ENCODE assay signal across 16 cellular contexts in genomic region chr11:64337538-64338249, GRCh38. TPM values are rescaled to one million over a fixed set of nuclear protein-coding genes. Genes with fewer than 3 reads are reported as not detected.
DNase-seq lines count a peak whose midpoint lies in the region; ATAC-seq, FAIRE-seq and TF ChIP-seq lines count a peak whose summit lies in the region.
"Had no signal": no experiment of that assay in that cellular context is flagged by ENCODE, and none has a peak within 500 bp of the region (broad histone marks: within the 10 kb centered on the region; RNA-seq: fewer than 3 reads in every experiment).

No MANE protein-coding gene starts in this region.

- no peak overlapping the region for H3K4ac ChIP-seq in trophoblast cell (ENCODE audit: low read depth, low read length)

- H4K91ac ChIP-seq in trophoblast cell (ENCODE audit: low read depth, low read length): no peak overlapping the region

- H3K4me1 ChIP-seq in GM12878 (ENCODE audit: control insufficient read depth, insufficient read depth, low read length) (peaks cover 33% of the 10 kb centered on the region), trophoblast cell (ENCODE audit: control insufficient read depth in 1 of 2, insufficient read depth in 2 of 2, low read length in 2 of 2) (peaks cover 10 to 13% of the 10 kb centered on the region in 2 experiments)

- SMC1A ChIA-PET in GM12878 (lab: Charles Lee; ENCODE audit: uncharacterized antibody, unreplicated experiment): interaction anchor here (1.7 to 2.5 kb wide), 2 partner anchors 18 to 20 kb away, joined by 9 to 12 read pairs; partner anchors contain the start of genes PRDX5 and TRMT112

- ATAC-seq in activated naive CD8-positive, alpha-beta T cell treated with anti-CD3 and anti-CD28 coated beads, Interleukin-2, amount 50 U/mL, for 24 hours: no peak
- no peak for ATAC-seq in GM12878
- no peak for ATAC-seq in stimulated activated effector memory CD8-positive, alpha-beta T cell treated with anti-CD3 and anti-CD28 coated beads, Interleukin-12 subunit alpha, Interleukin-12 subunit beta, amount 100 ng/mL, for 72 hours
- ATAC-seq: left lobe of liver had no signal

- no peak for TF ChIP-seq CTCF in GM12878 (IDR thresholded peaks at IDR 0.05 in 2 of 3, conservative IDR thresholded peaks at IDR 0.05 in 1 of 3; ENCODE audit: control insufficient read depth in 2 of 3, extremely low read depth in 1 of 3, insufficient read depth in 1 of 3, low read depth in 3 of 3, low read length in 3 of 3)

- FAIRE-seq in GM12878 (lab: Jason Lieb, UNC): no peak

- H2BK5ac ChIP-seq in trophoblast cell (ENCODE audit: low read depth, low read length, poor library complexity): no peak overlapping the region

- H2AFZ ChIP-seq in GM12878 (ENCODE audit: control insufficient read depth, low read depth, low read length) (no peak overlapping the region), trophoblast cell (ENCODE audit: insufficient read depth, low read length, poor library complexity) (no peak overlapping the region)

- H3K9ac ChIP-seq in GM12878 (ENCODE audit: control insufficient read depth, insufficient read depth, low read length): no peak overlapping the region
- no peak overlapping the region for H3K9ac ChIP-seq in trophoblast cell (ENCODE audit: low read length)

- no peaks in the 10 kb centered on the region for H3K27me3 Mint-ChIP-seq in activated naive CD8-positive, alpha-beta T cell
- no peaks in the 10 kb centered on the region for H3K27me3 Mint-ChIP-seq in activated naive CD8-positive, alpha-beta T cell treated with anti-CD3 and anti-CD28 coated beads, Interleukin-2, amount 50 U/mL, for 24 hours

- no peak overlapping the region for H3K18ac ChIP-seq in trophoblast cell (ENCODE audit: low read length)

- H3K4me3 ChIP-seq in GM12878: no peak overlapping the region
- no peak overlapping the region for H3K4me3 ChIP-seq in trophoblast cell (ENCODE audit: low read depth, low read length)
- H3K4me3 ChIP-seq: upper lobe of right lung had no signal

- H3K36me3 ChIP-seq in GM12878 (ENCODE audit: control insufficient read depth in 2 of 2, insufficient read depth in 2 of 2, low read length in 1 of 2) (no peaks in the 10 kb centered on the region; a peak in 1 of 4 replicates), trophoblast cell (ENCODE audit: control insufficient read depth in 1 of 2, insufficient read depth in 2 of 2, low read length in 2 of 2) (no peaks in the 10 kb centered on the region)
- H3K36me3 ChIP-seq: upper lobe of right lung had no signal

- H3K4me3 Mint-ChIP-seq in activated naive CD8-positive, alpha-beta T cell: peak overlapping the region; percentile 23
- H3K4me3 Mint-ChIP-seq in activated naive CD8-positive, alpha-beta T cell treated with anti-CD3 and anti-CD28 coated beads, Interleukin-2, amount 50 U/mL, for 24 hours: no peak overlapping the region
- peak overlapping the region; percentile 90 for H3K4me3 Mint-ChIP-seq in stimulated activated effector memory CD8-positive, alpha-beta T cell treated with anti-CD3 and anti-CD28 coated beads, Interleukin-12 subunit alpha, Interleukin-12 subunit beta, amount 100 ng/mL, for 72 hours
- H3K4me3 Mint-ChIP-seq: T-helper 1 cell treated with Interleukin-12 subunit alpha and Interleukin-12 subunit beta and Interleukin-4 antibody, amounts not matched to agents 30 μg/mL and 1 μg/mL, for 36 hours had no signal

- H3K27me3 ChIP-seq in GM12878 (replicated peaks in 1 of 2; ENCODE audit: control insufficient read depth in 2 of 2, insufficient read depth in 2 of 2, low read length in 1 of 2): no peaks in the 10 kb centered on the region
- H3K27me3 ChIP-seq in trophoblast cell (ENCODE audit: insufficient read depth, low read length): no peaks in the 10 kb centered on the region
- H3K27me3 ChIP-seq: upper lobe of right lung had no signal

- RAD21 ChIA-PET in GM12878 (lab: Charles Lee; ENCODE audit: unreplicated experiment): interaction anchor here (1.1 to 4.7 kb wide), 2 partner anchors 20 to 21 kb away, joined by 3 to 57 read pairs; partner anchors contain the start of genes PRDX5, RPS6KA4 and TRMT112

- POLR2A ChIA-PET in GM12878 (lab: Charles Lee): interaction anchor here (1.8 to 4.6 kb wide), 2 partner anchors 21 to 67 kb away, joined by 9 to 37 read pairs; partner anchors contain the start of genes PRDX5 and TRMT112

- H3K9me3 ChIP-seq in GM12878 (replicated peaks; ENCODE audit: control insufficient read depth, insufficient read depth, low read length) (no peaks in the 10 kb centered on the region), trophoblast cell (ENCODE audit: insufficient read depth, low read depth, low read length) (peaks cover 3% of the 10 kb centered on the region)
- H3K9me3 ChIP-seq: upper lobe of right lung had no signal

- no peak overlapping the region for H2BK12ac ChIP-seq in trophoblast cell (ENCODE audit: low read length)

- H4K8ac ChIP-seq in trophoblast cell (ENCODE audit: low read depth, low read length): no peak overlapping the region

- H3K4me1 Mint-ChIP-seq in activated naive CD8-positive, alpha-beta T cell (ENCODE audit: low read depth): peaks cover 39% of the 10 kb centered on the region
- peaks cover 43% of the 10 kb centered on the region for H3K4me1 Mint-ChIP-seq in activated naive CD8-positive, alpha-beta T cell treated with anti-CD3 and anti-CD28 coated beads, Interleukin-2, amount 50 U/mL, for 24 hours
- H3K4me1 Mint-ChIP-seq in stimulated activated effector memory CD8-positive, alpha-beta T cell treated with anti-CD3 and anti-CD28 coated beads, Interleukin-12 subunit alpha, Interleukin-12 subunit beta, amount 100 ng/mL, for 72 hours: peaks cover 45% of the 10 kb centered on the region

- H2AK5ac ChIP-seq in trophoblast cell (ENCODE audit: low read length): no peak overlapping the region

- no peak for DNase-seq in activated naive CD8-positive, alpha-beta T cell treated with anti-CD3 and anti-CD28 coated beads, Interleukin-2, amount 50 U/mL, for 24 hours
- no peak for DNase-seq in GM12878 (ENCODE audit: low read depth, low spot score)
- no peak for DNase-seq in stimulated activated effector memory CD8-positive, alpha-beta T cell treated with anti-CD3 and anti-CD28 coated beads, Interleukin-12 subunit alpha, Interleukin-12 subunit beta, amount 100 ng/mL, for 72 hours (ENCODE audit: low spot score in 2 of 2)
- DNase-seq in NCI-H526 treated with DMSO at 0.1 percent for 48 hours (lab: John Stamatoyannopoulos, UW): no peak
- DNase-seq in trophoblast cell: no peak
- DNase-seq: cerebellar nuclear complex; HCEC 1CT; hypothalamus; NCI-H2029 treated with DMSO at 0.1 percent for 48 hours; NCI-H748 treated with DMSO at 0.1 percent for 48 hours; RPMI8226; stimulated activated CD4-positive, alpha-beta T cell treated with anti-CD3 and anti-CD28 coated beads, Interleukin-2, amount 100 ng/mL, for 24 hours had no signal

- TF ChIP-seq POLR2A in GM12878 (IDR thresholded peaks at IDR 0.05; ENCODE audit: low read depth, low read length): no peak

- H2BK120ac ChIP-seq in trophoblast cell (ENCODE audit: insufficient read depth, low read length, poor library complexity): no peak overlapping the region

- TF ChIP-seq RAD21 in GM12878 (IDR thresholded peaks at IDR 0.05; ENCODE audit: insufficient read depth, low read depth, low read length): no peak

- no peaks in the 10 kb centered on the region for H3K9me3 Mint-ChIP-seq in activated naive CD8-positive, alpha-beta T cell (ENCODE audit: low read depth)
- H3K9me3 Mint-ChIP-seq in activated naive CD8-positive, alpha-beta T cell treated with anti-CD3 and anti-CD28 coated beads, Interleukin-2, amount 50 U/mL, for 24 hours: no peaks in the 10 kb centered on the region
- no peaks in the 10 kb centered on the region for H3K9me3 Mint-ChIP-seq in stimulated activated effector memory CD8-positive, alpha-beta T cell treated with anti-CD3 and anti-CD28 coated beads, Interleukin-12 subunit alpha, Interleukin-12 subunit beta, amount 100 ng/mL, for 72 hours
- H3K9me3 Mint-ChIP-seq: T-helper 1 cell treated with Interleukin-12 subunit alpha and Interleukin-12 subunit beta and Interleukin-4 antibody, amounts not matched to agents 30 μg/mL and 1 μg/mL, for 36 hours had no signal

- no peak overlapping the region for H3K4me2 ChIP-seq in GM12878 (ENCODE audit: control insufficient read depth, insufficient read depth)
- no peak overlapping the region for H3K4me2 ChIP-seq in trophoblast cell (ENCODE audit: low read length)

- whole genome bisulfite sequencing in GM12878 (ENCODE audit: insufficient coverage, insufficient replicate concordance, low lambda C conversion rate, missing lambda C conversion rate): 91% methylated on average over 8 of the region's 8 CpGs
- no CpG with 5 or more reads among the region's 8 CpGs for WGBS in trophoblast cell (ENCODE audit: extremely low coverage, insufficient coverage, insufficient read length)

- no peak for TF ChIP-seq EP300 in GM12878 (IDR thresholded peaks at IDR 0.05; ENCODE audit: borderline replicate concordance in 1 of 2, control insufficient read depth in 1 of 2, low read depth in 2 of 2, low read length in 2 of 2)

- H3K79me1 ChIP-seq in trophoblast cell (ENCODE audit: low read length): peaks cover 6% of the 10 kb centered on the region

- H3K27ac ChIP-seq in GM12878 (ENCODE audit: control insufficient read depth, insufficient read depth): no peak overlapping the region
- no peak overlapping the region for H3K27ac ChIP-seq in trophoblast cell (ENCODE audit: low read depth, low read length)
- H3K27ac ChIP-seq: upper lobe of right lung had no signal

- no peak overlapping the region for H3K23ac ChIP-seq in trophoblast cell (ENCODE audit: low read length)

- H4K20me1 ChIP-seq in GM12878 (ENCODE audit: control insufficient read depth, insufficient read depth): no peaks in the 10 kb centered on the region; the same call in 1 of the 2 replicates

- no peak overlapping the region for H4K12ac ChIP-seq in trophoblast cell (ENCODE audit: low read depth, low read length)

- H3K79me2 ChIP-seq in GM12878 (ENCODE audit: control insufficient read depth, insufficient read depth, low read length): peaks cover 24% of the 10 kb centered on the region
- H3K79me2 ChIP-seq in trophoblast cell (ENCODE audit: control insufficient read depth, insufficient read depth, low read length, poor library complexity): peaks cover 2% of the 10 kb centered on the region

- intact Hi-C loops in GM12878 (cut with micrococcal nuclease; ENCODE audit: unreplicated experiment): no loop called here

- no peak overlapping the region for H3K14ac ChIP-seq in trophoblast cell (ENCODE audit: low read length)

- BruUV-seq in GM12878 (replicated peaks; lab: Mats Ljungman, UMichigan): no TSS peak

- in situ Hi-C loops in GM12878 (cut with MboI): no loop called here

- no peaks in the 10 kb centered on the region for H3K36me3 Mint-ChIP-seq in activated naive CD8-positive, alpha-beta T cell
- H3K36me3 Mint-ChIP-seq in activated naive CD8-positive, alpha-beta T cell treated with anti-CD3 and anti-CD28 coated beads, Interleukin-2, amount 50 U/mL, for 24 hours (ENCODE audit: low read depth): peaks cover 6% of the 10 kb centered on the region
- H3K36me3 Mint-ChIP-seq in stimulated activated effector memory CD8-positive, alpha-beta T cell treated with anti-CD3 and anti-CD28 coated beads, Interleukin-12 subunit alpha, Interleukin-12 subunit beta, amount 100 ng/mL, for 72 hours: peaks cover 65% of the 10 kb centered on the region

- H3K27ac Mint-ChIP-seq in activated naive CD8-positive, alpha-beta T cell: peak overlapping the region; percentile 68
- no peak overlapping the region for H3K27ac Mint-ChIP-seq in activated naive CD8-positive, alpha-beta T cell treated with anti-CD3 and anti-CD28 coated beads, Interleukin-2, amount 50 U/mL, for 24 hours
- peak overlapping the region; percentile 29 for H3K27ac Mint-ChIP-seq in stimulated activated effector memory CD8-positive, alpha-beta T cell treated with anti-CD3 and anti-CD28 coated beads, Interleukin-12 subunit alpha, Interleukin-12 subunit beta, amount 100 ng/mL, for 72 hours
- H3K27ac Mint-ChIP-seq: T-helper 1 cell treated with Interleukin-12 subunit alpha and Interleukin-12 subunit beta and Interleukin-4 antibody, amounts not matched to agents 30 μg/mL and 1 μg/mL, for 36 hours had no signal

- CTCF ChIA-PET in GM12878 (lab: Yijun Ruan, JAX): interaction anchor here (0.7 to 14.7 kb wide), 5 partner anchors 18 to 596 kb away, joined by 3 to 228 read pairs (median 3); partner anchors contain the start of genes PRDX5 and TRMT112

RNA-seq across cellular contexts. Expression of gene CCDC88B, which starts 2.3 kb away (rescaled TPM):
- 51.8 and 63.6 TPM in 2 replicates for total RNA-seq in GM12878 (2013; cell fraction: nucleolus; rRNA removed)
- 38.7 and 41.6 TPM in 2 replicates for total RNA-seq in GM12878 (2014; rRNA removed)
- 18.9 and 21.8 TPM in 2 replicates for total RNA-seq in GM12878 (2014; rRNA removed; fragmentation: Illumina TruSeq; extraction: Trizol)
- 55.5 and 66.0 TPM in 2 replicates for total RNA-seq in GM12878 (2021)
- 32.3 TPM for polyA plus RNA-seq in GM12878 (2011; ENCODE audit: low read depth)
- polyA plus RNA-seq in GM12878 (2011; rRNA removed): 8.7 and 18.2 TPM in 2 replicates
- polyA plus RNA-seq in GM12878 (2011; cell fraction: cytosol; rRNA removed): 19.2 and 34.6 TPM in 2 replicates
- polyA plus RNA-seq in GM12878 (2011; cell fraction: nucleus; rRNA removed): 125 and 191 TPM in 2 replicates
- polyA plus RNA-seq in GM12878 (2012): 63.0 and 81.8 TPM in 2 replicates
- 5.0 and 13.8 TPM in 2 replicates for polyA plus RNA-seq in GM12878 (2014; fragmentation: Illumina TruSeq; extraction: Trizol)
- polyA plus RNA-seq in GM12878 (2014; fragmentation: Nextera tagmentation; extraction: Ambion mirVana): 1 to 10 TPM in 1 of 2 experiments, under 1 TPM in 1; 0.24 to 2.8 TPM
- 55.2 and 66.0 TPM in 2 replicates for polyA plus RNA-seq in GM12878 (2014; rRNA removed)
- polyA plus RNA-seq in GM12878 (2016; fragmentation: Nextera tagmentation; extraction: Ambion mirVana): 10 to 100 TPM; 13.6 to 20.2 TPM
- polyA minus RNA-seq in GM12878 (2011; rRNA and poly(A)+ RNA removed): 3.9 and 13.7 TPM in 2 replicates
- 16.8 and 19.4 TPM in 2 replicates for polyA minus RNA-seq in GM12878 (2011; cell fraction: cytosol; rRNA and poly(A)+ RNA removed)
- polyA minus RNA-seq in GM12878 (2011; cell fraction: nucleus; rRNA and poly(A)+ RNA removed): 10.4 and 19.1 TPM in 2 replicates
- polyA plus RNA-seq in trophoblast cell (2013): 1.8 and 2.0 TPM in 2 replicates

RNA-seq across cellular contexts. Expression of gene PRDX5, which starts 19.8 kb away (rescaled TPM):
- 10.4 and 10.9 TPM in 2 replicates for total RNA-seq in GM12878 (2013; cell fraction: nucleolus; rRNA removed)
- total RNA-seq in GM12878 (2014; rRNA removed) (238 and 248 TPM in 2 replicates), GM12878 (2014; rRNA removed; fragmentation: Illumina TruSeq; extraction: Trizol) (198 and 206 TPM in 2 replicates), GM12878 (2021) (202 and 214 TPM in 2 replicates)
- polyA plus RNA-seq in GM12878 (2011; ENCODE audit: low read depth): 146 TPM
- polyA plus RNA-seq in GM12878 (2011; rRNA removed) (265 and 406 TPM in 2 replicates), GM12878 (2014; fragmentation: Illumina TruSeq; extraction: Trizol) (110 and 241 TPM in 2 replicates), GM12878 (2014; fragmentation: Nextera tagmentation; extraction: Ambion mirVana) (100 to 1,000 TPM in 1 of 2 experiments, 10 to 100 TPM in 1; 95.7 to 203 TPM), GM12878 (2014; rRNA removed) (341 and 351 TPM in 2 replicates), GM12878 (2016; fragmentation: Nextera tagmentation; extraction: Ambion mirVana) (100 to 1,000 TPM; 324 to 357 TPM)
- polyA plus RNA-seq in GM12878 (2011; cell fraction: cytosol; rRNA removed): 562 and 645 TPM in 2 replicates
- polyA plus RNA-seq in GM12878 (2011; cell fraction: nucleus; rRNA removed): 193 and 238 TPM in 2 replicates
- polyA plus RNA-seq in GM12878 (2012): 242 and 335 TPM in 2 replicates
- 97.0 and 167 TPM in 2 replicates for polyA minus RNA-seq in GM12878 (2011; rRNA and poly(A)+ RNA removed)
- 55.5 and 58.4 TPM in 2 replicates for polyA minus RNA-seq in GM12878 (2011; cell fraction: cytosol; rRNA and poly(A)+ RNA removed)
- 13.3 and 26.9 TPM in 2 replicates for polyA minus RNA-seq in GM12878 (2011; cell fraction: nucleus; rRNA and poly(A)+ RNA removed)
- polyA plus RNA-seq in trophoblast cell (2013): 161 and 166 TPM in 2 replicates

RNA-seq across cellular contexts. Expression of gene TRMT112, which starts 20.3 kb away (rescaled TPM):
- total RNA-seq in GM12878 (2013; cell fraction: nucleolus; rRNA removed): 21.2 and 22.0 TPM in 2 replicates
- total RNA-seq in GM12878 (2014; rRNA removed) (252 and 288 TPM in 2 replicates), GM12878 (2014; rRNA removed; fragmentation: Illumina TruSeq; extraction: Trizol) (212 and 217 TPM in 2 replicates), GM12878 (2021) (210 and 220 TPM in 2 replicates)
- polyA plus RNA-seq in GM12878 (2011; ENCODE audit: low read depth): 376 TPM
- polyA plus RNA-seq in GM12878 (2011; rRNA removed) (300 and 394 TPM in 2 replicates), GM12878 (2014; fragmentation: Illumina TruSeq; extraction: Trizol) (96.2 and 220 TPM in 2 replicates), GM12878 (2014; fragmentation: Nextera tagmentation; extraction: Ambion mirVana) (100 to 1,000 TPM; 322 to 331 TPM), GM12878 (2014; rRNA removed) (294 and 320 TPM in 2 replicates), GM12878 (2016; fragmentation: Nextera tagmentation; extraction: Ambion mirVana) (100 to 1,000 TPM; 411 to 455 TPM)
- polyA plus RNA-seq in GM12878 (2011; cell fraction: cytosol; rRNA removed): 444 and 476 TPM in 2 replicates
- polyA plus RNA-seq in GM12878 (2011; cell fraction: nucleus; rRNA removed): 172 and 214 TPM in 2 replicates
- 296 and 388 TPM in 2 replicates for polyA plus RNA-seq in GM12878 (2012)
- polyA minus RNA-seq in GM12878 (2011; rRNA and poly(A)+ RNA removed): 54.2 and 99.4 TPM in 2 replicates
- polyA minus RNA-seq in GM12878 (2011; cell fraction: cytosol; rRNA and poly(A)+ RNA removed): 89.2 and 95.6 TPM in 2 replicates
- 32.3 and 46.0 TPM in 2 replicates for polyA minus RNA-seq in GM12878 (2011; cell fraction: nucleus; rRNA and poly(A)+ RNA removed)
- 311 and 320 TPM in 2 replicates for polyA plus RNA-seq in trophoblast cell (2013)

RNA-seq across cellular contexts. Expression of gene RPS6KA4, which starts 21.3 kb away (rescaled TPM):
- total RNA-seq in GM12878 (2013; cell fraction: nucleolus; rRNA removed): 35.4 and 44.3 TPM in 2 replicates
- 25.3 and 27.4 TPM in 2 replicates for total RNA-seq in GM12878 (2014; rRNA removed)
- 11.1 and 11.3 TPM in 2 replicates for total RNA-seq in GM12878 (2014; rRNA removed; fragmentation: Illumina TruSeq; extraction: Trizol)
- total RNA-seq in GM12878 (2021): 25.7 and 32.6 TPM in 2 replicates
- 9.7 TPM for polyA plus RNA-seq in GM12878 (2011; ENCODE audit: low read depth)
- 10.1 and 20.4 TPM in 2 replicates for polyA plus RNA-seq in GM12878 (2011; rRNA removed)
- polyA plus RNA-seq in GM12878 (2011; cell fraction: cytosol; rRNA removed): 25.4 and 38.2 TPM in 2 replicates
- 58.5 and 77.3 TPM in 2 replicates for polyA plus RNA-seq in GM12878 (2011; cell fraction: nucleus; rRNA removed)
- polyA plus RNA-seq in GM12878 (2012): 11.2 and 13.9 TPM in 2 replicates
- 3.4 and 7.4 TPM in 2 replicates for polyA plus RNA-seq in GM12878 (2014; fragmentation: Illumina TruSeq; extraction: Trizol)
- under 1 TPM; 0.34 to 0.73 TPM for polyA plus RNA-seq in GM12878 (2014; fragmentation: Nextera tagmentation; extraction: Ambion mirVana)
- polyA plus RNA-seq in GM12878 (2014; rRNA removed): 24.5 and 27.2 TPM in 2 replicates
- 10 to 100 TPM; 10.4 to 11.3 TPM for polyA plus RNA-seq in GM12878 (2016; fragmentation: Nextera tagmentation; extraction: Ambion mirVana)
- polyA minus RNA-seq in GM12878 (2011; rRNA and poly(A)+ RNA removed): 20.4 and 40.7 TPM in 2 replicates
- polyA minus RNA-seq in GM12878 (2011; cell fraction: cytosol; rRNA and poly(A)+ RNA removed): 20.2 and 21.6 TPM in 2 replicates
- 22.6 and 37.3 TPM in 2 replicates for polyA minus RNA-seq in GM12878 (2011; cell fraction: nucleus; rRNA and poly(A)+ RNA removed)
- 23.3 and 25.4 TPM in 2 replicates for polyA plus RNA-seq in trophoblast cell (2013)

RNA-seq across cellular contexts. Expression of gene ESRRA, which starts 32.4 kb away (rescaled TPM):
- 18.8 and 21.2 TPM in 2 replicates for total RNA-seq in GM12878 (2013; cell fraction: nucleolus; rRNA removed)
- total RNA-seq in GM12878 (2014; rRNA removed) (34.9 and 40.7 TPM in 2 replicates), GM12878 (2014; rRNA removed; fragmentation: Illumina TruSeq; extraction: Trizol) (12.3 and 12.7 TPM in 2 replicates), GM12878 (2021) (41.7 and 48.9 TPM in 2 replicates)
- 3.8 TPM for polyA plus RNA-seq in GM12878 (2011; ENCODE audit: low read depth)
- polyA plus RNA-seq in GM12878 (2011; rRNA removed) (6.4 and 10.9 TPM in 2 replicates), GM12878 (2014; fragmentation: Illumina TruSeq; extraction: Trizol) (1.5 and 7.0 TPM in 2 replicates), GM12878 (2014; fragmentation: Nextera tagmentation; extraction: Ambion mirVana) (under 1 TPM; 0.32 to 0.55 TPM), GM12878 (2014; rRNA removed) (32.7 and 45.0 TPM in 2 replicates), GM12878 (2016; fragmentation: Nextera tagmentation; extraction: Ambion mirVana) (10 to 100 TPM; 12.4 to 23.3 TPM)
- polyA plus RNA-seq in GM12878 (2011; cell fraction: cytosol; rRNA removed): 16.8 and 24.8 TPM in 2 replicates
- 24.4 and 36.6 TPM in 2 replicates for polyA plus RNA-seq in GM12878 (2011; cell fraction: nucleus; rRNA removed)
- polyA plus RNA-seq in GM12878 (2012): 10.7 and 14.9 TPM in 2 replicates
- polyA minus RNA-seq in GM12878 (2011; rRNA and poly(A)+ RNA removed): 7.6 and 17.4 TPM in 2 replicates
- polyA minus RNA-seq in GM12878 (2011; cell fraction: cytosol; rRNA and poly(A)+ RNA removed): 8.6 and 10.6 TPM in 2 replicates
- 7.3 and 17.8 TPM in 2 replicates for polyA minus RNA-seq in GM12878 (2011; cell fraction: nucleus; rRNA and poly(A)+ RNA removed)
- polyA plus RNA-seq in trophoblast cell (2013): 20.9 and 21.0 TPM in 2 replicates
